In the genomic region with DNA sequence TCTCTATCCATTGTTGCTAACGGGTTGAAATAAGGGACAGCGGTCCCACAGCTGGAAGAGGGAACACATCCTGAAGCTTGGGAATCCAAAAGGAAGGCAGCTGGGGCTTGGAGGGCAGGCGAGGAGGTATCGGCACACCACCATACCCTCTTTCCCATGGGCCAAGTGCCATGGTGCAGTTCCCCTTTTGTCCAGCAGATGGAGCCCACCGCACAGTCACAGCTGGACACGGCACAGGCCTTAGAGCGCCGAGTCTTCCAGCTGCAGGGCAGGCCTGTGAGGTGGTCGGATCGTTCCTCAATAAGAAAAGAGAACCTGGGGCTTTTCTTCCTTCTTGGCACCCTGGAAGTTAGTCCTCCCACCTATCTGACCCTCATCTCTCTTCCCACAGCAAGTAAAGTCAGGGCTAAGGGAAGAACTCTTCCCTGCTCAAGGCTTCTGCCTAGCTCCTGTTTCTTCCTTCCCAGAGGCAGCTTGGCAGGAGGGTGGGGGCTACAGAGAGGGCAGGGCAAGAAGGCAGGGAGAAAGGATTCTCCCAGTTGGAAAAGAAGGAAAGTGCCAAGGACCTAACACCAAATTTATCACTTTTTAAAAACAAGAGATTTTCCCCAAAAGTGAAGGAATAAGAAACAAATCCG, we compare ENCODE assay signal across 8 cellular contexts. TPM values are rescaled to one million over a fixed set of nuclear protein-coding genes. Genes with fewer than 3 reads are reported as not detected.
A peak's percentile ranks its signal among the peaks of the same experiment; 100 is the strongest.
DNase-seq lines count a peak whose midpoint lies in the region; ATAC-seq, FAIRE-seq and TF ChIP-seq lines count a peak whose summit lies in the region.

No MANE protein-coding gene starts in this region.

- no peak overlapping the region for H3K4me3 Mint-ChIP-seq in central memory CD8-positive, alpha-beta T cell

- no peak overlapping the region for H3K27ac Mint-ChIP-seq in central memory CD8-positive, alpha-beta T cell (ENCODE audit: low read depth)

- DNase-seq in A172 (ENCODE audit: low spot score) (peak; percentile 59), GM12892 (ENCODE audit: insufficient read length) (peak; percentile 73), NCI-H146 (lab: John Stamatoyannopoulos, UW) (peak; percentile 47), left lobe of liver (ENCODE audit: low spot score) (peak; percentile 84)
- peak; percentile 52 to 88 (median 70) for DNase-seq in activated CD4-positive, CD25-positive, alpha-beta regulatory T cell (lab: John Stamatoyannopoulos, UW)
- DNase-seq in central memory CD8-positive, alpha-beta T cell (ENCODE audit: low spot score in 2 of 2), result peak; percentile 68 to 79
- DNase-seq in stimulated activated CD4-positive, alpha-beta T cell treated with anti-CD3 and anti-CD28 coated beads, Interleukin-4, amount 100 ng/mL, for 4 hours, result peak; percentile 68 to 78

- H3K4me1 Mint-ChIP-seq in central memory CD8-positive, alpha-beta T cell, result peaks cover 9% of the 10 kb centered on the region

- ATAC-seq in HG02763 (IDR thresholded peaks at IDR 0.05; ENCODE audit: unreplicated experiment), result peak; percentile 91
- peak; percentile 82 for ATAC-seq in central memory CD8-positive, alpha-beta T cell (replicated peaks; ENCODE audit: extremely low read depth, poor library complexity, severe bottlenecking)
- ATAC-seq in left lobe of liver, result peak; percentile 95

- peak; percentile 96 for FAIRE-seq in GM12892 (lab: Jason Lieb, UNC)

- TF ChIP-seq POLR2A in GM12892 (IDR thresholded peaks at IDR 0.05; ENCODE audit: low read depth, low read length), result no peak

- no peaks in the 10 kb centered on the region for H3K9me3 Mint-ChIP-seq in central memory CD8-positive, alpha-beta T cell

- H3K27me3 Mint-ChIP-seq in central memory CD8-positive, alpha-beta T cell, result peaks cover 17% of the 10 kb centered on the region

- H3K36me3 Mint-ChIP-seq in central memory CD8-positive, alpha-beta T cell (ENCODE audit: insufficient read depth), result peaks cover 8% of the 10 kb centered on the region

RNA-seq across cellular contexts. Expression of gene PPP1R1A, which starts 8.6 kb away (rescaled TPM):
- total RNA-seq in A172 (2014; rRNA removed; shearing (Covaris generic)), result not detected in 2 replicates
- 0.11 TPM for polyA plus RNA-seq in GM12892 (2012; ENCODE audit: missing spikeins)
- total RNA-seq in left lobe of liver, result 60.9 TPM

RNA-seq across cellular contexts. Expression of gene PDE1B, which starts 30.4 kb away (rescaled TPM):
- 0.10 TPM in 1 of 2 replicates, not detected in the other for total RNA-seq in A172 (2014; rRNA removed; shearing (Covaris generic))
- polyA plus RNA-seq in GM12892 (2012; ENCODE audit: missing spikeins), result 3.9 TPM
- total RNA-seq in left lobe of liver, result 1.4 TPM

RNA-seq across cellular contexts. Expression of gene LACRT, which starts 54.9 kb away (rescaled TPM):
- total RNA-seq in A172 (2014; rRNA removed; shearing (Covaris generic)), result not detected in 2 replicates
- polyA plus RNA-seq in GM12892 (2012; ENCODE audit: missing spikeins), result not detected
- not detected for total RNA-seq in left lobe of liver

Comparison
In these comparisons a context has a peak if more than half of its experiments do, and no peak if none do; other contexts are left out.
1. Peak in every context shown above with its lines: DNase-seq and ATAC-seq.
2. RNA of gene PPP1R1A, which starts 8.6 kb away (total RNA-seq): 60.9 TPM in left lobe of liver (single experiment); not detected in A172; every median in the first group is over 10 times any median in the second.